ENCODE assay signal across 1 cellular context in the genomic region with DNA sequence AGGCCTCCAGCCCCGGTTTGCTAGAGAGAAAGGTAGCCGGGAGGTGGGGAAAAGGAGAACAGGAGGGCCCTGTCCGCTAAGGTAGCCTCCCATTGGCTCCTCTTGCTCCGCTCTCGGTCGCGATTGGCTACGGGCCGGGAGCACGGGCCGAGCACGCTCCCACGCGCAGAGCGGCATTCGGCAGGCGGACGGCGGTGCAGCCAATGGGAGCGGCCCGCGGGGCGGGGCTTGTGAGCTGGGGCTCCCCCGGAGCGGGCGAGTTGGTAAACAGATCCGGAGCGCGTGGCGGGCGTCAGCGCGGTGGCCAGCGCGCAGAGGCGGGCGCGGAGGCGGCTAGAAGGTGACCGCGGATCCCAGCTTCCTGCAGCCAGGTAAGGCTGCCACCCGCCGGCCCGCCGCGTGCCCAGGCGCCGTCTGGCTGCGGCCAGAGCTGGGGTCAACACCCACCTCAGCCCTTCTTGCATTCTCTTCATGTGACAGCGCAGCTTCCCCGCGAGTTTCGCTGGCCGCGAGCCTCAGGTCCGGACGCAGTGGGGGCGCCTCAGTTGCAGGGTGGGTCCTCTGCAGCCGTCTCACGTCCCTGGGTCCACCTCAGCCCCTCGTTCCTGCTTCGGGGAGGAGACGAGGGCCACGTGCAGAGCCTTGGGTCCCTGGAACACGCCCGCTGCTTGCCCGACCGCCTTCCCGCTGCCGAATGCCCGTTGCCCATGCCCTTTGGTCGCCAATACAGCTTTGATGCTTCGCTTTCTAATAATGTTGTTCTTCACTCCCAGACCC.
TF ChIP-seq lines count a peak whose summit lies in the region.

Gene COQ8A (plus strand): TSS at position 266 of the 777 bp plus-strand sequence. CDS start 21,092 bp downstream, outside the sequence.

TF ChIP-seq in HepG2, 621 proteins besides CTCF, POLR2A, EP300 and RAD21 (continued from another document):
- TF ChIP-seq, protein P1, sequence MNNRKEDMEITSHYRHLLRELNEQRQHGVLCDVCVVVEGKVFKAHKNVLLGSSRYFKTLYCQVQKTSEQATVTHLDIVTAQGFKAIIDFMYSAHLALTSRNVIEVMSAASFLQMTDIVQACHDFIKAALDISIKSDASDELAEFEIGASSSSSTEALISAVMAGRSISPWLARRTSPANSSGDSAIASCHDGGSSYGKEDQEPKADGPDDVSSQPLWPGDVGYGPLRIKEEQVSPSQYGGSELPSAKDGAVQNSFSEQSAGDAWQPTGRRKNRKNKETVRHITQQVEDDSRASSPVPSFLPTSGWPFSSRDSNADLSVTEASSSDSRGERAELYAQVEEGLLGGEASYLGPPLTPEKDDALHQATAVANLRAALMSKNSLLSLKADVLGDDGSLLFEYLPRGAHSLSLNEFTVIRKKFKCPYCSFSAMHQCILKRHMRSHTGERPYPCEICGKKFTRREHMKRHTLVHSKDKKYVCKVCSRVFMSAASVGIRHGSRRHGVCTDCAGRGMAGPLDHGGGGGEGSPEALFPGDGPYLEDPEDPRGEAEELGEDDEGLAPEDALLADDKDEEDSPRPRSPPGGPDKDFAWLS (CRISPR knock-in tag; IDR thresholded peaks at IDR 0.05; ENCODE audit: borderline replicate concordance) = no peak
- TF ChIP-seq ZNF230 (CRISPR knock-in tag; IDR thresholded peaks at IDR 0.05) = no peak
- TF ChIP-seq, protein P2, sequence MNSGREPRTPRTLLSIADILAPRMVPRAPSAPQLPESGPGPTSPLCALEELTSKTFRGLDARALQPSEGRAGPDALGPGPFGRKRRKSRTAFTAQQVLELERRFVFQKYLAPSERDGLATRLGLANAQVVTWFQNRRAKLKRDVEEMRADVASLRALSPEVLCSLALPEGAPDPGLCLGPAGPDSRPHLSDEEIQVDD (CRISPR knock-in tag; IDR thresholded peaks at IDR 0.05; ENCODE audit: borderline replicate concordance) = peak; percentile 82; the same call in 1 of the 2 replicates
- TF ChIP-seq RFX1 (IDR thresholded peaks at IDR 0.05) = no peak
- TF ChIP-seq NFE2L2 (IDR thresholded peaks at IDR 0.05; ENCODE audit: low read length) = no peak
- TF ChIP-seq HNF1B (CRISPR knock-in tag; IDR thresholded peaks at IDR 0.05) = no peak
- TF ChIP-seq CBX2 (IDR thresholded peaks at IDR 0.05; ENCODE audit: low read depth, low read length) = no peak
- TF ChIP-seq CBX2 (CRISPR knock-in tag; IDR thresholded peaks at IDR 0.05; ENCODE audit: low read depth) = no peak
- TF ChIP-seq, protein P3, sequence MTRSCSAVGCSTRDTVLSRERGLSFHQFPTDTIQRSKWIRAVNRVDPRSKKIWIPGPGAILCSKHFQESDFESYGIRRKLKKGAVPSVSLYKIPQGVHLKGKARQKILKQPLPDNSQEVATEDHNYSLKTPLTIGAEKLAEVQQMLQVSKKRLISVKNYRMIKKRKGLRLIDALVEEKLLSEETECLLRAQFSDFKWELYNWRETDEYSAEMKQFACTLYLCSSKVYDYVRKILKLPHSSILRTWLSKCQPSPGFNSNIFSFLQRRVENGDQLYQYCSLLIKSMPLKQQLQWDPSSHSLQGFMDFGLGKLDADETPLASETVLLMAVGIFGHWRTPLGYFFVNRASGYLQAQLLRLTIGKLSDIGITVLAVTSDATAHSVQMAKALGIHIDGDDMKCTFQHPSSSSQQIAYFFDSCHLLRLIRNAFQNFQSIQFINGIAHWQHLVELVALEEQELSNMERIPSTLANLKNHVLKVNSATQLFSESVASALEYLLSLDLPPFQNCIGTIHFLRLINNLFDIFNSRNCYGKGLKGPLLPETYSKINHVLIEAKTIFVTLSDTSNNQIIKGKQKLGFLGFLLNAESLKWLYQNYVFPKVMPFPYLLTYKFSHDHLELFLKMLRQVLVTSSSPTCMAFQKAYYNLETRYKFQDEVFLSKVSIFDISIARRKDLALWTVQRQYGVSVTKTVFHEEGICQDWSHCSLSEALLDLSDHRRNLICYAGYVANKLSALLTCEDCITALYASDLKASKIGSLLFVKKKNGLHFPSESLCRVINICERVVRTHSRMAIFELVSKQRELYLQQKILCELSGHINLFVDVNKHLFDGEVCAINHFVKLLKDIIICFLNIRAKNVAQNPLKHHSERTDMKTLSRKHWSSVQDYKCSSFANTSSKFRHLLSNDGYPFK (CRISPR knock-in tag; IDR thresholded peaks at IDR 0.05; ENCODE audit: borderline replicate concordance) = peak; percentile 13; the same call in 1 of the 2 replicates
- TF ChIP-seq, protein P4, sequence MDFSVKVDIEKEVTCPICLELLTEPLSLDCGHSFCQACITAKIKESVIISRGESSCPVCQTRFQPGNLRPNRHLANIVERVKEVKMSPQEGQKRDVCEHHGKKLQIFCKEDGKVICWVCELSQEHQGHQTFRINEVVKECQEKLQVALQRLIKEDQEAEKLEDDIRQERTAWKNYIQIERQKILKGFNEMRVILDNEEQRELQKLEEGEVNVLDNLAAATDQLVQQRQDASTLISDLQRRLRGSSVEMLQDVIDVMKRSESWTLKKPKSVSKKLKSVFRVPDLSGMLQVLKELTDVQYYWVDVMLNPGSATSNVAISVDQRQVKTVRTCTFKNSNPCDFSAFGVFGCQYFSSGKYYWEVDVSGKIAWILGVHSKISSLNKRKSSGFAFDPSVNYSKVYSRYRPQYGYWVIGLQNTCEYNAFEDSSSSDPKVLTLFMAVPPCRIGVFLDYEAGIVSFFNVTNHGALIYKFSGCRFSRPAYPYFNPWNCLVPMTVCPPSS (IDR thresholded peaks at IDR 0.05) = no peak
- TF ChIP-seq TP53 (CRISPR knock-in tag; conservative IDR thresholded peaks at IDR 0.05) = no peak
- peak; percentile 52; the same call in 1 of the 2 replicates for TF ChIP-seq RFX5 (IDR thresholded peaks at IDR 0.05; ENCODE audit: low read depth, low read length)
- TF ChIP-seq ZBTB20 (CRISPR knock-in tag; IDR thresholded peaks at IDR 0.05; ENCODE audit: borderline replicate concordance, low read depth) = no peak
- TF ChIP-seq, protein P5, sequence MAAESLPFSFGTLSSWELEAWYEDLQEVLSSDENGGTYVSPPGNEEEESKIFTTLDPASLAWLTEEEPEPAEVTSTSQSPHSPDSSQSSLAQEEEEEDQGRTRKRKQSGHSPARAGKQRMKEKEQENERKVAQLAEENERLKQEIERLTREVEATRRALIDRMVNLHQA (CRISPR knock-in tag; IDR thresholded peaks at IDR 0.05) = no peak
- TF ChIP-seq, protein P6, sequence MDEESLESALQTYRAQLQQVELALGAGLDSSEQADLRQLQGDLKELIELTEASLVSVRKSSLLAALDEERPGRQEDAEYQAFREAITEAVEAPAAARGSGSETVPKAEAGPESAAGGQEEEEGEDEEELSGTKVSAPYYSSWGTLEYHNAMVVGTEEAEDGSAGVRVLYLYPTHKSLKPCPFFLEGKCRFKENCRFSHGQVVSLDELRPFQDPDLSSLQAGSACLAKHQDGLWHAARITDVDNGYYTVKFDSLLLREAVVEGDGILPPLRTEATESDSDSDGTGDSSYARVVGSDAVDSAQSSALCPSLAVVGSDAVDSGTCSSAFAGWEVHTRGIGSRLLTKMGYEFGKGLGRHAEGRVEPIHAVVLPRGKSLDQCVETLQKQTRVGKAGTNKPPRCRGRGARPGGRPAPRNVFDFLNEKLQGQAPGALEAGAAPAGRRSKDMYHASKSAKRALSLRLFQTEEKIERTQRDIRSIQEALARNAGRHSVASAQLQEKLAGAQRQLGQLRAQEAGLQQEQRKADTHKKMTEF (CRISPR knock-in tag; IDR thresholded peaks at IDR 0.05) = peak; percentile 74; the same call in 1 of the 2 replicates
TF ChIP-seq in HepG2: peak in this region for 213.
